ENCODE assay signal across 15 cellular contexts in genomic region chr22:49770454-49771265, GRCh38. TPM values are rescaled to one million over a fixed set of nuclear protein-coding genes. Genes with fewer than 3 reads are reported as not detected.
DNase-seq lines count a peak whose midpoint lies in the region; ATAC-seq and TF ChIP-seq lines count a peak whose summit lies in the region.
"Had no signal": no experiment of that assay in that cellular context is flagged by ENCODE, and none has a peak within 500 bp of the region (broad histone marks: within the 10 kb centered on the region; RNA-seq: fewer than 3 reads in every experiment).

No MANE protein-coding gene starts in this region.

- H3K9me3 ChIP-seq in lower lobe of right lung: peaks cover 11% of the 10 kb centered on the region

- no peak for TF ChIP-seq CTCF in GM23338 (conservative IDR thresholded peaks at IDR 0.05; ENCODE audit: low read depth in 2 of 2)
- TF ChIP-seq CTCF in lower lobe of right lung (IDR thresholded peaks at IDR 0.05): no peak
- no peak for TF ChIP-seq CTCF in RWPE1 (conservative IDR thresholded peaks at IDR 0.05; ENCODE audit: low read depth)

- peaks cover 10% of the 10 kb centered on the region for H3K4me1 Mint-ChIP-seq in activated CD4-positive, alpha-beta T cell treated with anti-CD3 and anti-CD28 coated beads for 36 hours
- peaks cover 9% of the 10 kb centered on the region for H3K4me1 Mint-ChIP-seq in GM23338
- peaks cover 6% of the 10 kb centered on the region for H3K4me1 Mint-ChIP-seq in activated T-helper 17 cell treated with anti-CD3 and anti-CD28 coated beads, Interleukin-2, amount 50 U/mL, for 72 hours

- no peaks in the 10 kb centered on the region for H3K4me1 ChIP-seq in GM23338 (ENCODE audit: insufficient read depth)
- H3K4me1 ChIP-seq in lower lobe of right lung: peaks cover 15% of the 10 kb centered on the region
- H3K4me1 ChIP-seq: ascending aorta had no signal

- CTCF ChIA-PET in activated CD4-positive, alpha-beta T cell treated with anti-CD3 and anti-CD28 coated beads for 36 hours (lab: Charles Lee): interaction anchor here (1.0 kb wide), 1 partner anchor 32 kb away, joined by 3 read pairs; no protein-coding TSS in a partner anchor
- CTCF ChIA-PET in RWPE1 (lab: Yijun Ruan, JAX): no interaction called here

- H3K4me3 ChIP-seq in GM23338 (peak overlapping the region; percentile 65), lower lobe of right lung (no peak overlapping the region)
- H3K4me3 ChIP-seq: ascending aorta had no signal

- H3K27me3 Mint-ChIP-seq in activated CD4-positive, alpha-beta T cell treated with anti-CD3 and anti-CD28 coated beads for 36 hours: no peaks in the 10 kb centered on the region
- H3K27me3 Mint-ChIP-seq in GM23338 (ENCODE audit: insufficient read depth, low read depth, poor library complexity): peaks cover 20% of the 10 kb centered on the region
- H3K27me3 Mint-ChIP-seq in activated T-helper 17 cell treated with anti-CD3 and anti-CD28 coated beads, Interleukin-2, amount 50 U/mL, for 72 hours: no peaks in the 10 kb centered on the region
- H3K27me3 Mint-ChIP-seq: naive thymus-derived CD4-positive, alpha-beta T cell had no signal

- intact Hi-C loops in activated CD4-positive, alpha-beta T cell treated with anti-CD3 and anti-CD28 coated beads for 36 hours (cut with DNase I, micrococcal nuclease): no loop called here
- intact Hi-C loops in lower lobe of right lung (cut with DNase I): no loop called here

- peak; percentile 33 for DNase-seq in activated CD4-positive, alpha-beta T cell treated with anti-CD3 and anti-CD28 coated beads for 36 hours
- DNase-seq in activated CD4-positive, alpha-beta T cell treated with anti-CD3 and anti-CD28 coated beads, Interleukin-2, amount 50 U/mL, for 4 hours: no peak
- DNase-seq in GM23338 (ENCODE audit: low spot score) (no peak), lower lobe of right lung (peak; percentile 28), RWPE1 (ENCODE audit: low spot score) (no peak), GF-D8 (lab: John Stamatoyannopoulos, UW) (no peak), pons (ENCODE audit: low spot score) (no peak)
- DNase-seq: activated T-cell treated with anti-CD3 and anti-CD28 coated beads, Interleukin-2, amount 50 U/mL, for 48 hours; foreskin melanocyte; naive thymus-derived CD4-positive, alpha-beta T cell; NCI-H1436; NCI-H226; NK-92 treated with Interleukin-12 subunit alpha and Interleukin-12 subunit beta, amount 100 ng/mL, for 24 hours had no signal

- H3K27ac ChIP-seq in GM23338 (ENCODE audit: low read depth): no peak overlapping the region
- H3K27ac ChIP-seq in lower lobe of right lung: no peak overlapping the region
- H3K27ac ChIP-seq in RWPE1: no peak overlapping the region
- H3K27ac ChIP-seq: ascending aorta had no signal

- peaks cover 11% of the 10 kb centered on the region; the same call in 1 of the 2 replicates for H3K36me3 ChIP-seq in GM23338 (ENCODE audit: insufficient read depth)
- peaks cover 34% of the 10 kb centered on the region for H3K36me3 ChIP-seq in lower lobe of right lung

- peaks cover 10% of the 10 kb centered on the region for H3K36me3 Mint-ChIP-seq in activated CD4-positive, alpha-beta T cell treated with anti-CD3 and anti-CD28 coated beads for 36 hours (ENCODE audit: low read depth)
- H3K36me3 Mint-ChIP-seq in GM23338 (ENCODE audit: low read depth): peaks cover 28% of the 10 kb centered on the region
- peaks cover 37% of the 10 kb centered on the region for H3K36me3 Mint-ChIP-seq in activated T-helper 17 cell treated with anti-CD3 and anti-CD28 coated beads, Interleukin-2, amount 50 U/mL, for 72 hours (ENCODE audit: low read depth)

- no peaks in the 10 kb centered on the region for H3K79me2 ChIP-seq in GM23338 (replicated peaks; ENCODE audit: insufficient read depth)

- peak overlapping the region; percentile 84 for H3K4me2 ChIP-seq in GM23338

- POLR2A ChIA-PET in activated CD4-positive, alpha-beta T cell treated with anti-CD3 and anti-CD28 coated beads for 36 hours (lab: Charles Lee): no interaction called here
- POLR2A ChIA-PET in RWPE1 (lab: Yijun Ruan, JAX; ENCODE audit: low non-redundant PET): no interaction called here

- H3F3A ChIP-seq in GM23338 (replicated peaks; ENCODE audit: low read depth): 0 out of 2 replicates have a peak, but pooled peaks cover 3% of the 10 kb centered on the region

- H2AFZ ChIP-seq in GM23338: no peak overlapping the region

- no peaks in the 10 kb centered on the region for H3K9me2 ChIP-seq in GM23338 (ENCODE audit: insufficient read depth)

- ATAC-seq in activated CD4-positive, alpha-beta T cell treated with anti-CD3 and anti-CD28 coated beads for 36 hours: peak; percentile 50
- ATAC-seq in GM23338: peak; percentile 2; the same call in 2 of the 3 replicates
- ATAC-seq in activated T-helper 17 cell treated with anti-CD3 and anti-CD28 coated beads, Interleukin-2, amount 50 U/mL, for 72 hours (replicated peaks): peak; percentile 40
- ATAC-seq in lower lobe of right lung: no peak
- ATAC-seq: naive thymus-derived CD4-positive, alpha-beta T cell had no signal

- H4K20me1 ChIP-seq in GM23338 (replicated peaks; ENCODE audit: insufficient read depth): peaks cover 15% of the 10 kb centered on the region

- H3K9me3 Mint-ChIP-seq in activated CD4-positive, alpha-beta T cell treated with anti-CD3 and anti-CD28 coated beads for 36 hours (ENCODE audit: low read depth): peaks cover 6% of the 10 kb centered on the region
- peaks cover 14% of the 10 kb centered on the region for H3K9me3 Mint-ChIP-seq in GM23338
- H3K9me3 Mint-ChIP-seq in activated T-helper 17 cell treated with anti-CD3 and anti-CD28 coated beads, Interleukin-2, amount 50 U/mL, for 72 hours: no peaks in the 10 kb centered on the region

- H3K27ac Mint-ChIP-seq in activated CD4-positive, alpha-beta T cell treated with anti-CD3 and anti-CD28 coated beads for 36 hours: no peak overlapping the region
- H3K27ac Mint-ChIP-seq in GM23338: no peak overlapping the region
- H3K27ac Mint-ChIP-seq in activated T-helper 17 cell treated with anti-CD3 and anti-CD28 coated beads, Interleukin-2, amount 50 U/mL, for 72 hours: no peak overlapping the region

- H3K27me3 ChIP-seq in GM23338 (ENCODE audit: insufficient read depth) (no peaks in the 10 kb centered on the region), lower lobe of right lung (ENCODE audit: low read depth) (no peaks in the 10 kb centered on the region)
- H3K27me3 ChIP-seq: ascending aorta had no signal

- H3K4me3 Mint-ChIP-seq in activated CD4-positive, alpha-beta T cell treated with anti-CD3 and anti-CD28 coated beads for 36 hours: no peak overlapping the region
- H3K4me3 Mint-ChIP-seq in GM23338: peak overlapping the region; percentile 55; the same call in 2 of the 3 replicates
- H3K4me3 Mint-ChIP-seq in activated T-helper 17 cell treated with anti-CD3 and anti-CD28 coated beads, Interleukin-2, amount 50 U/mL, for 72 hours: no peak overlapping the region

TF ChIP-seq in GM23338, 12 proteins besides CTCF, POLR2A, EP300 and RAD21:
- TF ChIP-seq, protein P1, sequence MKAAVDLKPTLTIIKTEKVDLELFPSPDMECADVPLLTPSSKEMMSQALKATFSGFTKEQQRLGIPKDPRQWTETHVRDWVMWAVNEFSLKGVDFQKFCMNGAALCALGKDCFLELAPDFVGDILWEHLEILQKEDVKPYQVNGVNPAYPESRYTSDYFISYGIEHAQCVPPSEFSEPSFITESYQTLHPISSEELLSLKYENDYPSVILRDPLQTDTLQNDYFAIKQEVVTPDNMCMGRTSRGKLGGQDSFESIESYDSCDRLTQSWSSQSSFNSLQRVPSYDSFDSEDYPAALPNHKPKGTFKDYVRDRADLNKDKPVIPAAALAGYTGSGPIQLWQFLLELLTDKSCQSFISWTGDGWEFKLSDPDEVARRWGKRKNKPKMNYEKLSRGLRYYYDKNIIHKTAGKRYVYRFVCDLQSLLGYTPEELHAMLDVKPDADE (IDR thresholded peaks at IDR 0.05): no peak

RNA-seq across cellular contexts. Expression of gene BRD1, which starts 57.0 kb away (rescaled TPM):
- 10 to 100 TPM; 22.1 to 23.6 TPM for total RNA-seq in activated CD4-positive, alpha-beta T cell treated with anti-CD3 and anti-CD28 coated beads for 36 hours
- 33.8 and 36.1 TPM in 2 replicates for total RNA-seq in GM23338 (2014; rRNA removed; shearing (Covaris generic))
- 12.3 and 13.1 TPM in 2 replicates for polyA plus RNA-seq in GM23338 (2016; fragmentation: Nextera tagmentation; extraction: Ambion mirVana)
- total RNA-seq in activated T-helper 17 cell treated with anti-CD3 and anti-CD28 coated beads, Interleukin-2, amount 50 U/mL, for 72 hours: 10 to 100 TPM; 43.4 to 43.8 TPM
- 37.4 TPM for total RNA-seq in lower lobe of right lung

Comparison
In these comparisons a context has a peak if more than half of its experiments do, and no peak if none do; other contexts are left out.
1. DNase-seq: peak in activated CD4-positive, alpha-beta T cell treated with anti-CD3 and anti-CD28 coated beads for 36 hours (single experiment) and lower lobe of right lung (single experiment); none in activated CD4-positive, alpha-beta T cell treated with anti-CD3 and anti-CD28 coated beads, Interleukin-2, amount 50 U/mL, for 4 hours (0 of 2), GM23338 (single experiment), RWPE1 (single experiment), GF-D8 (single experiment) and pons (single experiment).
2. ATAC-seq: peak in activated CD4-positive, alpha-beta T cell treated with anti-CD3 and anti-CD28 coated beads for 36 hours (single experiment), GM23338 (single experiment) and activated T-helper 17 cell treated with anti-CD3 and anti-CD28 coated beads, Interleukin-2, amount 50 U/mL, for 72 hours (single experiment); none in lower lobe of right lung (0 of 2).